34 cellular contexts compared by ENCODE assay signal in genomic region chr18:37380546-37381110, GRCh38.
"Had no signal": no experiment of that assay in that cellular context is flagged by ENCODE, and none has a peak within 500 bp of the region (broad histone marks: within the 10 kb centered on the region; RNA-seq: fewer than 3 reads in every experiment).

No MANE protein-coding gene starts in this region.

- H3K27ac Mint-ChIP-seq: activated B cell treated with CpG ODN at 0.5 μM for 24 hours; activated CD4-positive, alpha-beta memory T cell treated with anti-CD3 and anti-CD28 coated beads for 36 hours; activated CD4-positive, alpha-beta T cell treated with anti-CD3 and anti-CD28 coated beads, Interleukin-2, amount 10 ng/mL, durations not matched to agents 24 days and 14 days; activated CD8-positive, alpha-beta T cell treated with anti-CD3 and anti-CD28 coated beads for 36 hours; activated naive CD4-positive, alpha-beta T cell treated with anti-CD3 and anti-CD28 coated beads for 36 hours; activated naive CD4-positive, alpha-beta T cell treated with anti-CD3 and anti-CD28 coated beads, Interleukin-2, amount 50 U/mL, for 72 hours; activated naive CD8-positive, alpha-beta T cell treated with anti-CD3 and anti-CD28 coated beads for 36 hours; activated T-cell treated with anti-CD3 and anti-CD28 coated beads, Interleukin-2, amount 50 U/mL, for 72 hours; activated T-helper 1 cell treated with anti-CD3 and anti-CD28 coated beads, Interleukin-12 subunit alpha, Interleukin-12 subunit beta, Interleukin-2, Interleukin-4 antibody, amounts not matched to agents 30 ng/mL and 10 ng/mL and 1 ng/mL, durations not matched to agents 14 hours and 24 hours and 36 hours; activated T-helper 17 cell treated with anti-CD3 and anti-CD28 coated beads, Interleukin-2, amount 50 U/mL, for 72 hours; T-helper 1 cell treated with Interleukin-12 subunit alpha and Interleukin-12 subunit beta and Interleukin-4 antibody, amounts not matched to agents 30 μg/mL and 1 μg/mL, for 36 hours; T-helper 2 cell treated with Interferon-gamma antibody and Interleukin-4, amounts not matched to agents 5 μg/mL and 100 μg/mL, for 36 hours had no signal

- H3K9me3 Mint-ChIP-seq: activated B cell treated with CpG ODN at 0.5 μM for 24 hours; activated CD4-positive, alpha-beta memory T cell treated with anti-CD3 and anti-CD28 coated beads for 36 hours; activated CD4-positive, alpha-beta T cell treated with anti-CD3 and anti-CD28 coated beads, Interleukin-2, amount 10 ng/mL, durations not matched to agents 24 days and 14 days; activated CD8-positive, alpha-beta T cell treated with anti-CD3 and anti-CD28 coated beads for 36 hours; activated naive CD4-positive, alpha-beta T cell treated with anti-CD3 and anti-CD28 coated beads for 36 hours; activated naive CD8-positive, alpha-beta T cell treated with anti-CD3 and anti-CD28 coated beads for 36 hours; activated T-cell treated with anti-CD3 and anti-CD28 coated beads, Interleukin-2, amount 50 U/mL, for 4 hours; activated T-helper 1 cell treated with anti-CD3 and anti-CD28 coated beads, Interleukin-12 subunit alpha, Interleukin-12 subunit beta, Interleukin-2, Interleukin-4 antibody, amounts not matched to agents 30 ng/mL and 10 ng/mL and 1 ng/mL, durations not matched to agents 14 hours and 24 hours and 36 hours; activated T-helper 17 cell treated with anti-CD3 and anti-CD28 coated beads, Interleukin-2, amount 50 U/mL, for 72 hours; T-helper 1 cell treated with Interleukin-12 subunit alpha and Interleukin-12 subunit beta and Interleukin-4 antibody, amounts not matched to agents 30 μg/mL and 1 μg/mL, for 36 hours; T-helper 2 cell treated with Interferon-gamma antibody and Interleukin-4, amounts not matched to agents 5 μg/mL and 100 μg/mL, for 36 hours had no signal

- H3K27ac ChIP-seq: adrenal gland, body of pancreas, brain microvascular endothelial cell, breast epithelium, VCaP had no signal

- H3K27me3 ChIP-seq: adrenal gland, body of pancreas, brain microvascular endothelial cell, breast epithelium had no signal

- ATAC-seq: activated CD8-positive, alpha-beta T cell treated with anti-CD3 and anti-CD28 coated beads for 36 hours; activated naive CD4-positive, alpha-beta T cell treated with anti-CD3 and anti-CD28 coated beads, Interleukin-2, amount 50 U/mL, for 72 hours; activated T-cell treated with anti-CD3 and anti-CD28 coated beads, Interleukin-2, amount 50 U/mL, for 4 hours; activated T-cell treated with anti-CD3 and anti-CD28 coated beads, Interleukin-2, amount 50 U/mL, for 72 hours; activated T-helper 17 cell treated with anti-CD3 and anti-CD28 coated beads, Interleukin-2, amount 50 U/mL, for 72 hours; body of pancreas had no signal

- DNase-seq: activated B cell treated with CpG ODN at 0.5 μM for 24 hours; activated CD4-positive, alpha-beta memory T cell treated with anti-CD3 and anti-CD28 coated beads for 36 hours; activated CD4-positive, alpha-beta T cell treated with anti-CD3 and anti-CD28 coated beads for 4 hours; activated CD4-positive, alpha-beta T cell treated with anti-CD3 and anti-CD28 coated beads, Interleukin-2, amount 10 ng/mL, durations not matched to agents 24 days and 14 days; activated CD4-positive, alpha-beta T cell treated with anti-CD3 and anti-CD28 coated beads, Interleukin-2, amount 50 U/mL, for 1 hour; activated CD4-positive, alpha-beta T cell treated with anti-CD3 and anti-CD28 coated beads, Interleukin-2, amount 50 U/mL, for 4 hours; activated CD4-positive, CD25-positive, alpha-beta regulatory T cell treated with anti-CD3 and anti-CD28 coated beads, Interleukin-2, amount 50 U/mL, for 72 hours; activated CD8-positive, alpha-beta memory T cell treated with anti-CD3 and anti-CD28 coated beads, Interleukin-2, amount 50 U/mL, for 4 hours; activated CD8-positive, alpha-beta T cell treated with anti-CD3 and anti-CD28 coated beads for 36 hours; activated effector memory CD4-positive, alpha-beta T cell treated with anti-CD3 and anti-CD28 coated beads, Interleukin-2, amount 50 U/mL, for 16 hours; activated gamma-delta T cell treated with Interleukin-2 at 50 U/mL for 16 hours; activated naive CD4-positive, alpha-beta T cell; activated naive CD4-positive, alpha-beta T cell treated with anti-CD3 and anti-CD28 coated beads for 36 hours; activated naive CD4-positive, alpha-beta T cell treated with anti-CD3 and anti-CD28 coated beads, Interleukin-2, amount 50 U/mL, for 16 hours; activated naive CD8-positive, alpha-beta T cell treated with anti-CD3 and anti-CD28 coated beads for 36 hours; activated T-cell treated with anti-CD3 and anti-CD28 coated beads for 4 hours; activated T-cell treated with anti-CD3 and anti-CD28 coated beads, Interleukin-2, amount 50 U/mL, for 1 hour; activated T-cell treated with anti-CD3 and anti-CD28 coated beads, Interleukin-2, amount 50 U/mL, for 4 hours; activated T-cell treated with anti-CD3 and anti-CD28 coated beads, Interleukin-2, amount 50 U/mL, for 72 hours; adrenal gland; amniotic stem cell; aorta; body of pancreas; brain microvascular endothelial cell; central memory CD4-positive, alpha-beta T cell; T-helper 2 cell; T-helper 9 cell had no signal

- H3K4me1 ChIP-seq: adrenal gland, body of pancreas, breast epithelium had no signal

- H3K36me3 ChIP-seq: adrenal gland, brain microvascular endothelial cell, breast epithelium had no signal

- H3K4me3 ChIP-seq: adrenal gland, body of pancreas, breast epithelium had no signal

- H3K4me3 Mint-ChIP-seq: activated B cell treated with CpG ODN at 0.5 μM for 24 hours; activated CD4-positive, alpha-beta memory T cell treated with anti-CD3 and anti-CD28 coated beads for 36 hours; activated CD4-positive, alpha-beta T cell treated with anti-CD3 and anti-CD28 coated beads, Interleukin-2, amount 10 ng/mL, durations not matched to agents 24 days and 14 days; activated CD8-positive, alpha-beta T cell treated with anti-CD3 and anti-CD28 coated beads for 36 hours; activated naive CD4-positive, alpha-beta T cell treated with anti-CD3 and anti-CD28 coated beads for 36 hours; activated naive CD8-positive, alpha-beta T cell treated with anti-CD3 and anti-CD28 coated beads for 36 hours; activated T-cell treated with anti-CD3 and anti-CD28 coated beads, Interleukin-2, amount 50 U/mL, for 4 hours; activated T-cell treated with anti-CD3 and anti-CD28 coated beads, Interleukin-2, amount 50 U/mL, for 72 hours; activated T-helper 1 cell treated with anti-CD3 and anti-CD28 coated beads, Interleukin-12 subunit alpha, Interleukin-12 subunit beta, Interleukin-2, Interleukin-4 antibody, amounts not matched to agents 30 ng/mL and 10 ng/mL and 1 ng/mL, durations not matched to agents 14 hours and 24 hours and 36 hours; activated T-helper 17 cell treated with anti-CD3 and anti-CD28 coated beads, Interleukin-2, amount 50 U/mL, for 72 hours; T-helper 1 cell treated with Interleukin-12 subunit alpha and Interleukin-12 subunit beta and Interleukin-4 antibody, amounts not matched to agents 30 μg/mL and 1 μg/mL, for 36 hours; T-helper 2 cell treated with Interferon-gamma antibody and Interleukin-4, amounts not matched to agents 5 μg/mL and 100 μg/mL, for 36 hours had no signal

- H3K4me1 Mint-ChIP-seq: activated B cell treated with CpG ODN at 0.5 μM for 24 hours; activated CD4-positive, alpha-beta T cell treated with anti-CD3 and anti-CD28 coated beads, Interleukin-2, amount 10 ng/mL, durations not matched to agents 24 days and 14 days; activated naive CD8-positive, alpha-beta T cell treated with anti-CD3 and anti-CD28 coated beads for 36 hours had no signal

- H3K36me3 Mint-ChIP-seq: activated CD4-positive, alpha-beta memory T cell treated with anti-CD3 and anti-CD28 coated beads for 36 hours; activated naive CD4-positive, alpha-beta T cell treated with anti-CD3 and anti-CD28 coated beads, Interleukin-2, amount 50 U/mL, for 72 hours; activated naive CD8-positive, alpha-beta T cell treated with anti-CD3 and anti-CD28 coated beads for 36 hours had no signal

- H3K9me3 ChIP-seq: adrenal gland, body of pancreas, breast epithelium had no signal
